ENCODE assay signal across 8 cellular contexts in the genomic region with DNA sequence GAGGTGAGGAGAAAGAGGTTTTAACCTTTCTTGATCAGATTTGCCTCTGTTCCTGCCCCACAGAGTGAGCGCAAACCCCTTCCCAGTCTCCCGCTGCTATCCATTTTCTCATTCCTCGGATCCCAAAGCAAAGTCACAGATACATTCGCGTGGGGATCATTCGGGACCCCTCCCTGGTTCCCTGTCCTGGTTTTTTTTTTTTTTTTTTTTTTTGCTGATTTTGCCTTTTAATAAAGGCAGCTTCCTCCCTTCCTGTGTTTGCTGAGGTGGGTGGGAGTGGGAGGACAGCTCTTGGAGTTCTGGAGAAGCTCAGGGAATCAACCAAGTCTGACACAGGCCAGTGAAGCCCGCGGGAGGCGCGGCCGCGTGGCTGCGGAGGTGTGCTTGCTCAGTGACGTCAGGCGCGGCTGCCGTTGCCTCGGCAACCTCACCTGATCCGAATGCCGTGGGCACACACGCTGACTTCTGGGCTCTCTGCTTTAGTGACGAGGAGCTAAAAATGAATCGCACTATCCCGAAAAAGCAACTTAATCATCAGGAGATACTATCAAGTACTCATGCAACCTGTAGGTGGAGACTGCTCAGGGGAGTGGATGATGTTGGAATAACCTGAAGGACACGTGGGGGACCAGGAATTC.
DNase-seq lines count a peak whose midpoint lies in the region; ATAC-seq, FAIRE-seq and TF ChIP-seq lines count a peak whose summit lies in the region.

No MANE protein-coding gene starts in this region.

- peak; percentile 70 for DNase-seq in DMS53 treated with DMSO at 0.1 percent for 48 hours (lab: John Stamatoyannopoulos, UW; ENCODE audit: unreplicated experiment)
- DNase-seq in NCI-H2227 treated with DMSO at 0.1 percent for 48 hours (lab: John Stamatoyannopoulos, UW): peak; percentile 62
- peak; percentile 36 to 57 for DNase-seq in activated T-helper 1 cell treated with anti-CD3 and anti-CD28 coated beads, Interleukin-2, amount 50 U/mL, for 16 hours (ENCODE audit: low read depth in 1 of 2, low spot score in 1 of 2)
- peak; percentile 10 to 28 for DNase-seq in heart right ventricle
- DNase-seq in small intestine: peak; percentile 41
- no peak for DNase-seq in H4 (ENCODE audit: low spot score)
- DNase-seq in RKO (ENCODE audit: low spot score): no peak

- ATAC-seq in heart right ventricle: peak in 4 of 8 donors; percentile 31 to 57 (median 48)
- no peak for ATAC-seq in GM21367 (IDR thresholded peaks at IDR 0.05; ENCODE audit: unreplicated experiment)

- H3K27me3 ChIP-seq in heart right ventricle (peaks cover 0 to 11% (median 6%) of the 10 kb centered on the region in 7 donors), small intestine (ENCODE audit: control insufficient read depth in 2 of 2, insufficient read depth in 2 of 2, low read length in 2 of 2) (no peaks in the 10 kb centered on the region)

- H3K4me1 ChIP-seq in heart right ventricle (peaks cover 0 to 11% (median 0%) of the 10 kb centered on the region in 9 donors), small intestine (ENCODE audit: control insufficient read depth in 2 of 2, insufficient read depth in 1 of 2, low read depth in 1 of 2, low read length in 1 of 2) (no peaks in the 10 kb centered on the region)

- TF ChIP-seq CTCF in heart right ventricle (IDR thresholded peaks at IDR 0.05): peak in 2 of 9 donors; percentile 9 to 18

- FAIRE-seq in small intestine (lab: Jason Lieb, UNC): no peak

- no peaks in the 10 kb centered on the region for H3K36me3 ChIP-seq in heart right ventricle
- no peaks in the 10 kb centered on the region for H3K36me3 ChIP-seq in small intestine (ENCODE audit: control insufficient read depth in 2 of 2, insufficient read depth in 2 of 2, low read length in 2 of 2)

- H3K9me3 ChIP-seq in heart right ventricle (no peaks in the 10 kb centered on the region), small intestine (ENCODE audit: control insufficient read depth, low read depth) (no peaks in the 10 kb centered on the region)

- 24 to 26% methylated on average over 25 of the region's 25 CpGs for WGBS in heart right ventricle, 2 donors
- 18 to 32% (median 22%) methylated on average over 25 of the region's 25 CpGs for WGBS in small intestine, 3 donors

- no peak overlapping the region for H3K27ac ChIP-seq in heart right ventricle
- H3K27ac ChIP-seq in small intestine (ENCODE audit: low read depth in 1 of 2, low read length in 1 of 2): no peak overlapping the region

- intact Hi-C loops in heart right ventricle (cut with DNase I): no loop called here

- H3K4me3 ChIP-seq in heart right ventricle (peak overlapping the region in 2 of 10 donors; percentile 8 to 17), small intestine (ENCODE audit: low read depth in 1 of 2, low read length in 2 of 2) (no peak overlapping the region)

Comparison
In these comparisons a context has a peak if more than half of its experiments do, and no peak if none do; other contexts are left out.
1. DNase-seq: peak in DMS53 treated with DMSO at 0.1 percent for 48 hours (single experiment), NCI-H2227 treated with DMSO at 0.1 percent for 48 hours (single experiment), activated T-helper 1 cell treated with anti-CD3 and anti-CD28 coated beads, Interleukin-2, amount 50 U/mL, for 16 hours (2 of 2), heart right ventricle (2 of 2) and small intestine (single experiment); none in H4 (single experiment) and RKO (single experiment).